Comparison of ENCODE assay signal across 10 cellular contexts in the genomic region with DNA sequence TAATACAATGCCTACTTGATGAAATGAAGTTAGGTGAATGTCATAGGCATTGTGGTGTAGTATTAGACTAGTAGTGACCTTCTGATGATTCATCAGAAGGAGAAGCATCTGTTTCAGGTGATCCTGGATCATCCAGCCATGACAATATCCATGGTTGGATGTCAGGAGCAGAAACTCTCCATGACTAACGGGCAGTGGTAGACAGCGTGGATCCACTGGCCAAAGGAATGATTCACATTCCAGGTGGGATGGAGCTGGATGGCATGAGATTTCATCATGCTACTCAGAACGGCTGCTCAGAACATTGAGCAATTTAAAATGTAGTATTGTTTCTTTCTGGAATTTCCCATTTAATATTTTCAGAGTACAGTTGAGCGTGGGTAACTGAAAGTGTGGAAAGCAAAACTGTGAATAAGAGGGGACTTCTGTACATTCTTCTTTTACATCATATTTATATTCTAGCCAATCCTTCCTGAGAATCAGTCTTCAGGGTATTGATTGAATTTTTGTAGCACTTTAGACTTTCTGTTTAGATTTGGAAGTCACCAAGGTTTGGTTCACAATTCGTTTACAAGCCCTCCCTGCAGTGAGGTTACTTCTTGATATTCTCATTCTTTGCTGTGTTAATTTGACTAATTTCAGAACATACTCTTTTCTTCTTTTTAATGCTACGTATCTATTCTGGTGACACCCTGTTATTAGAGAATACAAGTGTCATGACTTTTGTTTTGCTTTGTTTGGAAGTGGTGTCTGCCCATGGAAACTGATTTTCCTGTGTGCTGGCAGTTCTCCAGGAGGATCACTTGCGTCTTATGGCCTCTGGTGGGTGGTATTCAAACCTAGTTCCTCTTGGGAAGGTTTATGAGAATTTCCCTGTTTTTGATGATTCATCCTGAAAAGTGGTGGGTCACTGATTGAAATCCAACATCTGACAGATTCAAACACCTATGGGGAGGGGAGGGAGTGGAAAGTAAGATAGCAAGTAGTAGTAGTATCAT. TPM values are rescaled to one million over a fixed set of nuclear protein-coding genes. Genes with fewer than 3 reads are reported as not detected.
DNase-seq lines count a peak whose midpoint lies in the region; ATAC-seq and TF ChIP-seq lines count a peak whose summit lies in the region.
"Had no signal": no experiment of that assay in that cellular context is flagged by ENCODE, and none has a peak within 500 bp of the region (broad histone marks: within the 10 kb centered on the region; RNA-seq: fewer than 3 reads in every experiment).

No MANE protein-coding gene starts in this region.

- ATAC-seq in HCT116 (peak; percentile 32; the same call in 1 of the 2 replicates), left lung (peak; percentile 34)

- POLR2A ChIA-PET in HCT116 (lab: Charles Lee): no interaction called here

- peaks cover 12% of the 10 kb centered on the region for H3K4me1 Mint-ChIP-seq in activated naive CD8-positive, alpha-beta T cell (ENCODE audit: low read depth)

- no peak overlapping the region for H3K9ac ChIP-seq in HCT116 (ENCODE audit: low read length)

- CTCF ChIA-PET in HCT116 (lab: Charles Lee): interaction anchor here (1.2 kb wide), 1 partner anchor 12 kb away, joined by 3 read pairs; a partner anchor contains a TSS

- no peaks in the 10 kb centered on the region for H3K27me3 ChIP-seq in HCT116 (ENCODE audit: insufficient read depth, low read length)
- H3K27me3 ChIP-seq in left lung: no peaks in the 10 kb centered on the region
- H3K27me3 ChIP-seq: tibial nerve had no signal

- in situ Hi-C loops in Caki2 (cut with HindIII; ENCODE audit: low pct_unique_long_range_greater_than_20kb, low sequenced_read_pairs): no loop called here

- peaks cover 3% of the 10 kb centered on the region; the same call in 1 of the 2 replicates for H3K9me2 ChIP-seq in HCT116 (ENCODE audit: insufficient read depth)

- DNase-seq in Caki2 (ENCODE audit: low read depth) (peak; percentile 87), HCT116 (ENCODE audit: low read depth, low spot score) (peak; percentile 55), left lung (no peak), foreskin melanocyte (no peak), NCI-H146 treated with DMSO at 0.1 percent for 48 hours (lab: John Stamatoyannopoulos, UW; ENCODE audit: unreplicated experiment) (no peak), erythroblast (lab: John Stamatoyannopoulos, UW) (no peak)
- no peak for DNase-seq in stimulated activated CD4-positive, alpha-beta T cell treated with anti-CD3 and anti-CD28 coated beads, Interleukin-4, amount 100 ng/mL, for 4 hours
- DNase-seq: NCI-H526 treated with DMSO at 0.1 percent for 48 hours had no signal

- peak overlapping the region; percentile 55 for H3K27ac Mint-ChIP-seq in activated naive CD8-positive, alpha-beta T cell

- H2AFZ ChIP-seq in HCT116 (ENCODE audit: low read depth, low read length, poor library complexity, severe bottlenecking): no peak overlapping the region

- peak overlapping the region; percentile 16; the same call in 1 of the 2 replicates for H3K4me2 ChIP-seq in HCT116 (ENCODE audit: low read length)

- no peak overlapping the region for H3K4me3 Mint-ChIP-seq in activated naive CD8-positive, alpha-beta T cell

- TF ChIP-seq POLR2A in HCT116 (IDR thresholded peaks at IDR 0.05; ENCODE audit: borderline replicate concordance, extremely low read depth, insufficient read depth, insufficient read length): no peak
- no peak for TF ChIP-seq POLR2A in erythroblast (IDR thresholded peaks at IDR 0.05; ENCODE audit: low read length)

- peaks cover 2 to 13% of the 10 kb centered on the region in 2 experiments; a peak in 3 of 4 replicates for H3K4me1 ChIP-seq in HCT116 (ENCODE audit: control insufficient read depth in 1 of 2, insufficient read depth in 2 of 2, low read length in 2 of 2)
- H3K4me1 ChIP-seq in left lung: no peaks in the 10 kb centered on the region

- no peaks in the 10 kb centered on the region for H3K9me3 Mint-ChIP-seq in activated naive CD8-positive, alpha-beta T cell (ENCODE audit: low read depth)

- TF ChIP-seq RAD21 in HCT116 (IDR thresholded peaks at IDR 0.05; ENCODE audit: low read depth): no peak

- no peaks in the 10 kb centered on the region for H3K36me3 Mint-ChIP-seq in activated naive CD8-positive, alpha-beta T cell

- H3K27ac ChIP-seq in HCT116 (ENCODE audit: low read depth, low read length) (no peak overlapping the region), left lung (no peak overlapping the region)
- H3K27ac ChIP-seq: tibial nerve had no signal

- H3K4me3 ChIP-seq in HCT116 (replicated peaks in 1 of 2; ENCODE audit: low read depth in 1 of 2, low read length in 2 of 2): no peak overlapping the region
- no peak overlapping the region for H3K4me3 ChIP-seq in left lung
- H3K4me3 ChIP-seq: tibial nerve had no signal

- H3K79me2 ChIP-seq in HCT116 (ENCODE audit: insufficient read depth, low read length): no peaks in the 10 kb centered on the region

- no peaks in the 10 kb centered on the region for H3K9me3 ChIP-seq in HCT116 (ENCODE audit: control insufficient read depth in 1 of 2, insufficient read depth in 1 of 2, low read depth in 1 of 2, low read length in 2 of 2)
- no peaks in the 10 kb centered on the region for H3K9me3 ChIP-seq in left lung
- H3K9me3 ChIP-seq: tibial nerve had no signal

- no TSS peak for BruUV-seq in HCT116 (replicated peaks; lab: Mats Ljungman, UMichigan)

- H4K20me1 ChIP-seq in HCT116 (ENCODE audit: insufficient read depth): no peaks in the 10 kb centered on the region

- intact Hi-C loops in HCT116 (cut with micrococcal nuclease): no loop called here
- intact Hi-C loops in left lung (cut with DNase I): no loop called here

- H3K36me3 ChIP-seq in HCT116 (ENCODE audit: control insufficient read depth in 1 of 2, insufficient read depth in 2 of 2, low read length in 2 of 2) (no peaks in the 10 kb centered on the region), left lung (no peaks in the 10 kb centered on the region)
- H3K36me3 ChIP-seq: tibial nerve had no signal

- RAD21 ChIA-PET in HCT116 (lab: Charles Lee; ENCODE audit: low non-redundant PET in 1 of 2, low total read pairs in 2 of 2, uncharacterized antibody in 2 of 2, unreplicated experiment in 2 of 2): no interaction called here

- peak in 1 of 3 experiments; percentile 31; a peak in 2 of 6 replicates for TF ChIP-seq CTCF in HCT116 (IDR thresholded peaks at IDR 0.05 in 2 of 3, conservative IDR thresholded peaks at IDR 0.05 in 1 of 3; ENCODE audit: borderline replicate concordance in 1 of 3, insufficient read depth in 1 of 3, low read depth in 2 of 3, low read length in 2 of 3)
- no peak for TF ChIP-seq CTCF in left lung (IDR thresholded peaks at IDR 0.05)

- no peaks in the 10 kb centered on the region for H3K27me3 Mint-ChIP-seq in activated naive CD8-positive, alpha-beta T cell

TF ChIP-seq in HCT116, 20 proteins besides CTCF, POLR2A, EP300 and RAD21 (continues in another document):
- TF ChIP-seq, protein P1, sequence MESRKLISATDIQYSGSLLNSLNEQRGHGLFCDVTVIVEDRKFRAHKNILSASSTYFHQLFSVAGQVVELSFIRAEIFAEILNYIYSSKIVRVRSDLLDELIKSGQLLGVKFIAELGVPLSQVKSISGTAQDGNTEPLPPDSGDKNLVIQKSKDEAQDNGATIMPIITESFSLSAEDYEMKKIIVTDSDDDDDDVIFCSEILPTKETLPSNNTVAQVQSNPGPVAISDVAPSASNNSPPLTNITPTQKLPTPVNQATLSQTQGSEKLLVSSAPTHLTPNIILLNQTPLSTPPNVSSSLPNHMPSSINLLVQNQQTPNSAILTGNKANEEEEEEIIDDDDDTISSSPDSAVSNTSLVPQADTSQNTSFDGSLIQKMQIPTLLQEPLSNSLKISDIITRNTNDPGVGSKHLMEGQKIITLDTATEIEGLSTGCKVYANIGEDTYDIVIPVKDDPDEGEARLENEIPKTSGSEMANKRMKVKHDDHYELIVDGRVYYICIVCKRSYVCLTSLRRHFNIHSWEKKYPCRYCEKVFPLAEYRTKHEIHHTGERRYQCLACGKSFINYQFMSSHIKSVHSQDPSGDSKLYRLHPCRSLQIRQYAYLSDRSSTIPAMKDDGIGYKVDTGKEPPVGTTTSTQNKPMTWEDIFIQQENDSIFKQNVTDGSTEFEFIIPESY (IDR thresholded peaks at IDR 0.05; ENCODE audit: extremely low read depth, insufficient replicate concordance, low read length): no peak
- TF ChIP-seq, protein P2, sequence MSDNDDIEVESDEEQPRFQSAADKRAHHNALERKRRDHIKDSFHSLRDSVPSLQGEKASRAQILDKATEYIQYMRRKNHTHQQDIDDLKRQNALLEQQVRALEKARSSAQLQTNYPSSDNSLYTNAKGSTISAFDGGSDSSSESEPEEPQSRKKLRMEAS (IDR thresholded peaks at IDR 0.05): 0 out of 2 replicates have a peak, but pooled peaks have one; percentile 23
- TF ChIP-seq ELF1 (IDR thresholded peaks at IDR 0.05; ENCODE audit: borderline replicate concordance, low read depth) (no peak), EZH2 (IDR thresholded peaks at IDR 0.05) (no peak), EGR1 (IDR thresholded peaks at IDR 0.05; ENCODE audit: low read depth) (no peak), SIN3A (IDR thresholded peaks at IDR 0.05; ENCODE audit: low read depth) (no peak)
- TF ChIP-seq, protein P3, sequence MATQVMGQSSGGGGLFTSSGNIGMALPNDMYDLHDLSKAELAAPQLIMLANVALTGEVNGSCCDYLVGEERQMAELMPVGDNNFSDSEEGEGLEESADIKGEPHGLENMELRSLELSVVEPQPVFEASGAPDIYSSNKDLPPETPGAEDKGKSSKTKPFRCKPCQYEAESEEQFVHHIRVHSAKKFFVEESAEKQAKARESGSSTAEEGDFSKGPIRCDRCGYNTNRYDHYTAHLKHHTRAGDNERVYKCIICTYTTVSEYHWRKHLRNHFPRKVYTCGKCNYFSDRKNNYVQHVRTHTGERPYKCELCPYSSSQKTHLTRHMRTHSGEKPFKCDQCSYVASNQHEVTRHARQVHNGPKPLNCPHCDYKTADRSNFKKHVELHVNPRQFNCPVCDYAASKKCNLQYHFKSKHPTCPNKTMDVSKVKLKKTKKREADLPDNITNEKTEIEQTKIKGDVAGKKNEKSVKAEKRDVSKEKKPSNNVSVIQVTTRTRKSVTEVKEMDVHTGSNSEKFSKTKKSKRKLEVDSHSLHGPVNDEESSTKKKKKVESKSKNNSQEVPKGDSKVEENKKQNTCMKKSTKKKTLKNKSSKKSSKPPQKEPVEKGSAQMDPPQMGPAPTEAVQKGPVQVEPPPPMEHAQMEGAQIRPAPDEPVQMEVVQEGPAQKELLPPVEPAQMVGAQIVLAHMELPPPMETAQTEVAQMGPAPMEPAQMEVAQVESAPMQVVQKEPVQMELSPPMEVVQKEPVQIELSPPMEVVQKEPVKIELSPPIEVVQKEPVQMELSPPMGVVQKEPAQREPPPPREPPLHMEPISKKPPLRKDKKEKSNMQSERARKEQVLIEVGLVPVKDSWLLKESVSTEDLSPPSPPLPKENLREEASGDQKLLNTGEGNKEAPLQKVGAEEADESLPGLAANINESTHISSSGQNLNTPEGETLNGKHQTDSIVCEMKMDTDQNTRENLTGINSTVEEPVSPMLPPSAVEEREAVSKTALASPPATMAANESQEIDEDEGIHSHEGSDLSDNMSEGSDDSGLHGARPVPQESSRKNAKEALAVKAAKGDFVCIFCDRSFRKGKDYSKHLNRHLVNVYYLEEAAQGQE (IDR thresholded peaks at IDR 0.05; ENCODE audit: low read depth): no peak

RNA-seq across cellular contexts. Expression of a gene that starts 12.2 kb away (rescaled TPM):
- total RNA-seq in Caki2 (2014; rRNA removed; shearing (Covaris generic); ENCODE audit: low replicate concordance): 89.3 and 91.4 TPM in 2 replicates
- total RNA-seq in HCT116 (2021; ENCODE audit: unreplicated experiment) (69.2 TPM), left lung (10 to 100 TPM; 68.0 to 76.8 TPM)
- 58.9 and 70.1 TPM in 2 replicates for polyA plus RNA-seq in HCT116 (2012)

Comparison
In these comparisons a context has a peak if more than half of its experiments do, and no peak if none do; other contexts are left out.
1. DNase-seq: peak in Caki2 (single experiment) and HCT116 (single experiment); none in left lung (0 of 2), foreskin melanocyte (single experiment), NCI-H146 treated with DMSO at 0.1 percent for 48 hours (single experiment), erythroblast (0 of 2) and stimulated activated CD4-positive, alpha-beta T cell treated with anti-CD3 and anti-CD28 coated beads, Interleukin-4, amount 100 ng/mL, for 4 hours (0 of 2).